In genomic region chr1:180213401-180214177, GRCh38 we compare ENCODE assay signal across 8 cellular contexts. TPM values are rescaled to one million over a fixed set of nuclear protein-coding genes. Genes with fewer than 3 reads are reported as not detected.
DNase-seq lines count a peak whose midpoint lies in the region; ATAC-seq and TF ChIP-seq lines count a peak whose summit lies in the region.

No MANE protein-coding gene starts in this region.

- WGBS in H9 (ENCODE audit: extremely low coverage, insufficient read length, low lambda C conversion rate) = no CpG with 5 or more reads among the region's 15 CpGs

- TF ChIP-seq CTCF in H9 (conservative IDR thresholded peaks at IDR 0.05) (0 out of 3 replicates have a peak, but pooled peaks have one; percentile 25), left lung (IDR thresholded peaks at IDR 0.05) (no peak)

- H3T11ph ChIP-seq in H9 (ENCODE audit: low read length) = no peak overlapping the region

- H3K4me3 Mint-ChIP-seq in H9 = no peak overlapping the region; a peak in 1 of 5 replicates

- intact Hi-C loops in left lung (cut with DNase I) = no loop called here

- peak overlapping the region; percentile 86 for H2AFZ ChIP-seq in H9 (ENCODE audit: low read length)

- H3K36me3 ChIP-seq in left lung = no peaks in the 10 kb centered on the region

- H4K91ac ChIP-seq in H9 (ENCODE audit: insufficient read length, low read depth, low read length) = no peak overlapping the region

- H3K18ac ChIP-seq in H9 (ENCODE audit: insufficient read length, low read depth, low read length) = no peak overlapping the region

- H3K9ac ChIP-seq in H9 (ENCODE audit: extremely low read depth, insufficient read length, low read length) = no peak overlapping the region

- peaks cover 8% of the 10 kb centered on the region in 2 experiments for H3K4me1 Mint-ChIP-seq in H9

- H3K23me2 ChIP-seq in H9 (ENCODE audit: insufficient read length, low read depth, low read length, poor library complexity, severe bottlenecking) = no peaks in the 10 kb centered on the region

- H2BK15ac ChIP-seq in H9 (ENCODE audit: low read depth, low read length) = no peak overlapping the region

- no peaks in the 10 kb centered on the region for H3K79me1 ChIP-seq in H9 (ENCODE audit: insufficient read depth, low read depth, low read length, poor library complexity, severe bottlenecking)

- H2BK12ac ChIP-seq in H9 (ENCODE audit: insufficient read length, low read depth, low read length) = no peak overlapping the region

- no peak overlapping the region for H2BK20ac ChIP-seq in H9 (ENCODE audit: low read depth, low read length, poor library complexity, severe bottlenecking)

- DNase-seq in AG20443 (ENCODE audit: low spot score) = peak; percentile 90
- DNase-seq in H9 = peak; percentile 69
- DNase-seq in activated CD4-positive, CD25-positive, alpha-beta regulatory T cell treated with anti-CD3 and anti-CD28 coated beads, Interleukin-2, amount 50 U/mL, for 72 hours = peak; percentile 65
- DNase-seq in midbrain (lab: John Stamatoyannopoulos, UW) = peak; percentile 23
- DNase-seq in COLO829 (ENCODE audit: low spot score) = no peak
- no peak for DNase-seq in left lung

- H3K9me3 ChIP-seq in H9 (ENCODE audit: control insufficient read depth, low read depth, low read length) (no peaks in the 10 kb centered on the region), left lung (no peaks in the 10 kb centered on the region)

- 0 out of 7 replicates have a peak overlapping the region, but pooled peaks of 1 of the 3 experiments have one; percentile 83 for H3K27ac Mint-ChIP-seq in H9

- H2BK120ac ChIP-seq in H9 (ENCODE audit: low read depth, low read length, poor library complexity, severe bottlenecking) = no peak overlapping the region

- H2AK5ac ChIP-seq in H9 (ENCODE audit: insufficient read length, low read length) = no peak overlapping the region

- H3K36me3 Mint-ChIP-seq in H9 (ENCODE audit: insufficient read depth in 1 of 3, low read depth in 3 of 3) = peaks cover 0 to 2% (median 0%) of the 10 kb centered on the region in 3 experiments; a peak in 2 of 7 replicates

- no peak overlapping the region for H4K5ac ChIP-seq in H9 (ENCODE audit: insufficient read length, low read depth, low read length)

- no peaks in the 10 kb centered on the region for H3K4me1 ChIP-seq in H9 (ENCODE audit: insufficient read depth, low read length)
- H3K4me1 ChIP-seq in left lung = no peaks in the 10 kb centered on the region

- H3K4ac ChIP-seq in H9 (ENCODE audit: low read depth, low read length) = no peak overlapping the region

- no peak overlapping the region for H4K8ac ChIP-seq in H9 (replicated peaks; ENCODE audit: insufficient read length, low read depth, low read length)

- H3K27me3 ChIP-seq in H9 (ENCODE audit: insufficient read depth, low read length) (no peaks in the 10 kb centered on the region), left lung (no peaks in the 10 kb centered on the region)

- no peak overlapping the region for H3K4me2 ChIP-seq in H9 (ENCODE audit: insufficient read depth, insufficient read length, low read length)

- H3K14ac ChIP-seq in H9 (ENCODE audit: insufficient read depth, low read length) = no peak overlapping the region; the same call in 1 of the 2 replicates

- ATAC-seq in HG03342 (IDR thresholded peaks at IDR 0.05; ENCODE audit: unreplicated experiment) (no peak), HG02623 (IDR thresholded peaks at IDR 0.05; ENCODE audit: unreplicated experiment) (no peak), left lung (no peak)

- H3K27ac ChIP-seq in H9 (ENCODE audit: insufficient read length, low read depth, low read length) (no peak overlapping the region), left lung (no peak overlapping the region)

- H3K23ac ChIP-seq in H9 (ENCODE audit: insufficient read length, low read depth, low read length) = no peak overlapping the region

- no peaks in the 10 kb centered on the region for H4K20me1 ChIP-seq in H9 (ENCODE audit: control insufficient read depth, insufficient read depth, insufficient read length)

- peaks cover 17% of the 10 kb centered on the region for H3K27me3 Mint-ChIP-seq in H9 (ENCODE audit: low read depth)

- no peaks in the 10 kb centered on the region for H3K9me3 Mint-ChIP-seq in H9

- H3K79me2 ChIP-seq in H9 (ENCODE audit: insufficient read depth, low read length) = no peaks in the 10 kb centered on the region

- H3K4me3 ChIP-seq in left lung = no peak overlapping the region

- H3K56ac ChIP-seq in H9 (ENCODE audit: insufficient read length, low read depth, low read length) = no peak overlapping the region

- H2BK5ac ChIP-seq in H9 (ENCODE audit: insufficient read length, low read length) = no peak overlapping the region

RNA-seq across cellular contexts. Expression of gene LHX4, which starts 16.5 kb away (rescaled TPM):
- total RNA-seq in H9 (2021) = 1.9 and 2.0 TPM in 2 replicates
- under 1 TPM; 0.03 to 0.08 TPM for total RNA-seq in left lung

RNA-seq across cellular contexts. Expression of gene QSOX1, which starts 58.9 kb away (rescaled TPM):
- 76.5 and 79.2 TPM in 2 replicates for total RNA-seq in H9 (2021)
- total RNA-seq in left lung = 100 to 1,000 TPM; 433 to 482 TPM

Comparison
In these comparisons a context has a peak if more than half of its experiments do, and no peak if none do; other contexts are left out.
1. DNase-seq: peak in AG20443 (single experiment), H9 (single experiment), activated CD4-positive, CD25-positive, alpha-beta regulatory T cell treated with anti-CD3 and anti-CD28 coated beads, Interleukin-2, amount 50 U/mL, for 72 hours (single experiment) and midbrain (single experiment); none in COLO829 (single experiment) and left lung (0 of 2).